In genomic region chr3:184040010-184040409, GRCh38 we compare ENCODE assay signal across 9 cellular contexts. TPM values are rescaled to one million over a fixed set of nuclear protein-coding genes. Genes with fewer than 3 reads are reported as not detected.
DNase-seq lines count a peak whose midpoint lies in the region; TF ChIP-seq lines count a peak whose summit lies in the region.
"Had no signal": no experiment of that assay in that cellular context is flagged by ENCODE, and none has a peak within 500 bp of the region (broad histone marks: within the 10 kb centered on the region; RNA-seq: fewer than 3 reads in every experiment).

No MANE protein-coding gene starts in this region.

- no peak for TF ChIP-seq CTCF in endothelial cell (IDR thresholded peaks at IDR 0.05; ENCODE audit: unreplicated experiment)

- no peak overlapping the region for H3K27ac Mint-ChIP-seq in endothelial cell (ENCODE audit: unreplicated experiment)
- H3K27ac Mint-ChIP-seq: activated naive CD8-positive, alpha-beta T cell had no signal

- peaks cover 1% of the 10 kb centered on the region for H3K27me3 Mint-ChIP-seq in endothelial cell (ENCODE audit: unreplicated experiment)
- H3K27me3 Mint-ChIP-seq: activated naive CD8-positive, alpha-beta T cell had no signal

- H3K4me1 Mint-ChIP-seq in endothelial cell (ENCODE audit: unreplicated experiment) = peaks cover 2% of the 10 kb centered on the region

- no peak overlapping the region for H3K4me3 Mint-ChIP-seq in endothelial cell (ENCODE audit: unreplicated experiment)
- H3K4me3 Mint-ChIP-seq: activated naive CD8-positive, alpha-beta T cell had no signal

- H3K9me3 Mint-ChIP-seq in endothelial cell (ENCODE audit: unreplicated experiment) = no peaks in the 10 kb centered on the region

- DNase-seq in NOMO-1 treated with DMSO at 0.1 percent for 48 hours (lab: John Stamatoyannopoulos, UW; ENCODE audit: unreplicated experiment) (peak; percentile 29), NOMO-1 treated with dmso at 0.1 percent for 144 hours (lab: John Stamatoyannopoulos, UW; ENCODE audit: unreplicated experiment) (no peak), NCI-H524 (lab: John Stamatoyannopoulos, UW) (peak; percentile 79 to 94), endothelial cell (ENCODE audit: low spot score) (peak; percentile 28), stromal cell of bone marrow (ENCODE audit: low read depth) (peak; percentile 13), NCI-H1092 (lab: John Stamatoyannopoulos, UW) (no peak), activated T-cell treated with anti-CD3 and anti-CD28 coated beads for 4 hours (no peak), middle frontal gyrus (ENCODE audit: extremely low spot score, low spot score) (no peak)

- H3K36me3 Mint-ChIP-seq in endothelial cell (ENCODE audit: low read depth, unreplicated experiment) = no peaks in the 10 kb centered on the region
- H3K36me3 Mint-ChIP-seq: activated naive CD8-positive, alpha-beta T cell had no signal

RNA-seq across cellular contexts. Expression of gene HTR3D, which starts 8.5 kb away (rescaled TPM):
- total RNA-seq in endothelial cell (ENCODE audit: unreplicated experiment) = not detected

RNA-seq across cellular contexts. Expression of gene HTR3C, which starts 12.8 kb away (rescaled TPM):
- total RNA-seq in endothelial cell (ENCODE audit: unreplicated experiment) = not detected

RNA-seq across cellular contexts. Expression of gene ABCC5, which starts 22.3 kb away (rescaled TPM):
- total RNA-seq in endothelial cell (ENCODE audit: unreplicated experiment) = 45.9 TPM

RNA-seq across cellular contexts. Expression of gene HTR3E, which starts 56.9 kb away (rescaled TPM):
- total RNA-seq in endothelial cell (ENCODE audit: unreplicated experiment) = not detected

Comparison
In these comparisons a context has a peak if more than half of its experiments do, and no peak if none do; other contexts are left out.
1. DNase-seq: peak in NOMO-1 treated with DMSO at 0.1 percent for 48 hours (single experiment), NCI-H524 (2 of 2), endothelial cell (single experiment) and stromal cell of bone marrow (single experiment); none in NOMO-1 treated with dmso at 0.1 percent for 144 hours (single experiment), NCI-H1092 (single experiment), activated T-cell treated with anti-CD3 and anti-CD28 coated beads for 4 hours (single experiment) and middle frontal gyrus (single experiment).